ENCODE assay signal across 8 cellular contexts in genomic region chr7:72829964-72830354, GRCh38. TPM values are rescaled to one million over a fixed set of nuclear protein-coding genes. Genes with fewer than 3 reads are reported as not detected.
DNase-seq lines count a peak whose midpoint lies in the region; ATAC-seq and TF ChIP-seq lines count a peak whose summit lies in the region.
"Not testable (repeated sequence)": the region's sequence is repeated elsewhere in the genome, so short reads cannot be mapped to it uniquely, and the experiment has no call there.

No MANE protein-coding gene starts in this region.

- H3K4me1 ChIP-seq in mucosa of stomach (ENCODE audit: control insufficient read depth, insufficient read depth, low read length): not testable (repeated sequence)

- not testable (repeated sequence) for H3K36me3 ChIP-seq in mucosa of stomach (ENCODE audit: control insufficient read depth, insufficient read depth, low read length)

- peak overlapping the region; percentile 98 for H3K4me3 Mint-ChIP-seq in stimulated activated memory B cell treated with anti-CD40 and anti-IgM and Interleukin-4, amounts not matched to agents 10 μg/mL and 1 μg/mL and 100 μg/mL, for 72 hours

- peak overlapping the region; percentile 93 for H3K27ac Mint-ChIP-seq in stimulated activated memory B cell treated with anti-CD40 and anti-IgM and Interleukin-4, amounts not matched to agents 10 μg/mL and 1 μg/mL and 100 μg/mL, for 72 hours

- TF ChIP-seq CTCF in fibroblast of mammary gland (conservative IDR thresholded peaks at IDR 0.05; ENCODE audit: control insufficient read depth, insufficient read depth, low read depth, low read length): peak; percentile 28

- peaks cover 14% of the 10 kb centered on the region for H3K36me3 Mint-ChIP-seq in stimulated activated memory B cell treated with anti-CD40 and anti-IgM and Interleukin-4, amounts not matched to agents 10 μg/mL and 1 μg/mL and 100 μg/mL, for 72 hours

- peaks cover 12% of the 10 kb centered on the region for H3K4me1 Mint-ChIP-seq in stimulated activated memory B cell treated with anti-CD40 and anti-IgM and Interleukin-4, amounts not matched to agents 10 μg/mL and 1 μg/mL and 100 μg/mL, for 72 hours

- peak; percentile 20 for ATAC-seq in GM21786 (IDR thresholded peaks at IDR 0.05; ENCODE audit: unreplicated experiment)
- ATAC-seq in stimulated activated memory B cell treated with anti-CD40 and anti-IgM and Interleukin-4, amounts not matched to agents 10 μg/mL and 1 μg/mL and 100 μg/mL, for 72 hours: peak; percentile 69

- DNase-seq in DMS53 treated with DMSO at 0.1 percent for 48 hours (lab: John Stamatoyannopoulos, UW; ENCODE audit: unreplicated experiment) (peak; percentile 36), LoVo (ENCODE audit: low spot score) (peak; percentile 84), SK-MEL-5 (ENCODE audit: low read depth, low spot score) (peak; percentile 69), activated gamma-delta T cell treated with Interleukin-2 at 50 U/mL for 16 hours (peak; percentile 40), fibroblast of mammary gland (ENCODE audit: low read depth) (peak; percentile 78)

- H3K9me3 Mint-ChIP-seq in stimulated activated memory B cell treated with anti-CD40 and anti-IgM and Interleukin-4, amounts not matched to agents 10 μg/mL and 1 μg/mL and 100 μg/mL, for 72 hours: not testable (repeated sequence)

- not testable (repeated sequence) for H3K27me3 ChIP-seq in mucosa of stomach (ENCODE audit: control insufficient read depth, insufficient read depth, low read length)

- H3K9me3 ChIP-seq in mucosa of stomach (ENCODE audit: control insufficient read depth, low read length): not testable (repeated sequence)

- not testable (repeated sequence) for H3K27me3 Mint-ChIP-seq in stimulated activated memory B cell treated with anti-CD40 and anti-IgM and Interleukin-4, amounts not matched to agents 10 μg/mL and 1 μg/mL and 100 μg/mL, for 72 hours

- peak overlapping the region; percentile 62 for H3K4me3 ChIP-seq in fibroblast of mammary gland (ENCODE audit: control insufficient read depth, low read depth, low read length)
- peak overlapping the region; percentile 56 for H3K4me3 ChIP-seq in mucosa of stomach (ENCODE audit: low read length)

- peak overlapping the region; percentile 87 for H3K9ac ChIP-seq in mucosa of stomach (ENCODE audit: low read length)

- in situ Hi-C loops in SK-MEL-5 (cut with HindIII; ENCODE audit: low pct_unique_long_range_greater_than_20kb, low sequenced_read_pairs): not testable (repeated sequence)

RNA-seq across cellular contexts. Expression of gene TYW1B, which starts 2.0 kb away (rescaled TPM):
- total RNA-seq in SK-MEL-5 (2014; rRNA removed; shearing (Covaris generic)): 0.61 and 1.6 TPM in 2 replicates
- polyA plus RNA-seq in SK-MEL-5 (2015; cell fraction: cytosol; rRNA removed): 0.69 and 0.96 TPM in 2 replicates
- polyA plus RNA-seq in SK-MEL-5 (2015; cell fraction: nucleus; rRNA removed): 2.1 and 3.0 TPM in 2 replicates

Comparison
In these comparisons a context has a peak if more than half of its experiments do, and no peak if none do; other contexts are left out.
1. Peak in every context shown above with its lines: DNase-seq, ATAC-seq and H3K4me3 ChIP-seq.